Comparison of ENCODE assay signal across 20 cellular contexts in the genomic region with DNA sequence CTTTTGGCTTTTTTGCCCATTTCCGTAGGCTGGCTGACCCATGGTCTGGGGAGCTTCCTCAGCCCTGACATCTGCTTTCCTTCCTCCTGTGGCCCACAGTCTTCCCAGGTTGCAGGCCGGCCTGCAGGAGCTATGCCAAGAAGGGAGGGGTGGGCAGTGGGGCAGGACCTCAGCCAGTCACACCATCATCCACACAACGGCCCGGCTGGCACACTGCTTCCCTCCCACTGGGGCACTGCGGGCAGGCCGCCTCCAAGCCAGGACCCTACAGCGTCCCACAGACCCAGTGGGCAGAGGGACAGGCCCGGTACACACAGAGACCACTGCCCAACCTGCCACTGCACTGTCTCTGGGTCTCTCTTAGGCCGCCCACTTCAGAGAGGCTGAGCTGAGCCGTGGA. TPM values are rescaled to one million over a fixed set of nuclear protein-coding genes. Genes with fewer than 3 reads are reported as not detected.
DNase-seq lines count a peak whose midpoint lies in the region; TF ChIP-seq lines count a peak whose summit lies in the region.
"Had no signal": no experiment of that assay in that cellular context is flagged by ENCODE, and none has a peak within 500 bp of the region (broad histone marks: within the 10 kb centered on the region; RNA-seq: fewer than 3 reads in every experiment).

No MANE protein-coding gene starts in this region.

- no peak for TF ChIP-seq POLR2A in stomach (IDR thresholded peaks at IDR 0.05)

- H4K8ac ChIP-seq in mesenchymal stem cell (ENCODE audit: low read length) = no peak overlapping the region

- H3K79me1 ChIP-seq in mesenchymal stem cell (replicated peaks; ENCODE audit: low read length, poor library complexity, severe bottlenecking) = peaks cover 40% of the 10 kb centered on the region

- H3K4me1 ChIP-seq in endodermal cell (ENCODE audit: control insufficient read depth, insufficient read depth, low read length) = no peaks in the 10 kb centered on the region
- H3K4me1 ChIP-seq in mesenchymal stem cell (ENCODE audit: control insufficient read depth, insufficient read depth, low read depth, low read length) = peaks cover 67% of the 10 kb centered on the region
- H3K4me1 ChIP-seq in stomach = peaks cover 43 to 97% (median 65%) of the 10 kb centered on the region in 4 donors
- H3K4me1 ChIP-seq in BE2C = peaks cover 5% of the 10 kb centered on the region; the same call in 1 of the 2 replicates

- H3K36me3 ChIP-seq in MG63 (peaks cover 7% of the 10 kb centered on the region), endodermal cell (ENCODE audit: control insufficient read depth, insufficient read depth, low read length) (peaks cover 5% of the 10 kb centered on the region), mesenchymal stem cell (ENCODE audit: control insufficient read depth in 1 of 2, insufficient read depth in 2 of 2, low read depth in 1 of 2, low read length in 2 of 2) (peaks cover 42 to 86% of the 10 kb centered on the region in 2 experiments), stomach (peaks cover 38 to 59% (median 55%) of the 10 kb centered on the region in 4 donors), BE2C (peaks cover 39% of the 10 kb centered on the region)

- no peaks in the 10 kb centered on the region for H3K27me3 Mint-ChIP-seq in endodermal cell (ENCODE audit: insufficient read depth)
- H3K27me3 Mint-ChIP-seq: activated B cell treated with CpG ODN at 0.5 μM for 24 hours; activated naive CD8-positive, alpha-beta T cell treated with anti-CD3 and anti-CD28 coated beads, Interleukin-2, amount 50 U/mL, for 24 hours had no signal

- peaks cover 11% of the 10 kb centered on the region for H3K36me3 Mint-ChIP-seq in endodermal cell (ENCODE audit: low read depth)

- intact Hi-C loops in stomach (cut with DNase I; ENCODE audit: low total_unique reads) = no loop called here

- H4K91ac ChIP-seq in mesenchymal stem cell (ENCODE audit: low read length) = peak overlapping the region; percentile 76

- H3K27ac Mint-ChIP-seq in endodermal cell = no peak overlapping the region
- H3K27ac Mint-ChIP-seq: activated B cell treated with CpG ODN at 0.5 μM for 24 hours; activated naive CD8-positive, alpha-beta T cell treated with anti-CD3 and anti-CD28 coated beads, Interleukin-2, amount 50 U/mL, for 24 hours; activated T-helper 1 cell treated with anti-CD3 and anti-CD28 coated beads, Interleukin-12 subunit alpha, Interleukin-12 subunit beta, Interleukin-2, Interleukin-4 antibody, amounts not matched to agents 30 ng/mL and 10 ng/mL and 1 ng/mL, durations not matched to agents 14 hours and 24 hours and 36 hours; T-helper 1 cell treated with Interleukin-12 subunit alpha and Interleukin-12 subunit beta and Interleukin-4 antibody, amounts not matched to agents 30 μg/mL and 1 μg/mL, for 36 hours had no signal

- H3K9me3 ChIP-seq in MG63 = no peaks in the 10 kb centered on the region
- no peaks in the 10 kb centered on the region for H3K9me3 ChIP-seq in endodermal cell (ENCODE audit: control insufficient read depth, low read length)
- H3K9me3 ChIP-seq in mesenchymal stem cell (ENCODE audit: control insufficient read depth, low read length) = no peaks in the 10 kb centered on the region
- H3K9me3 ChIP-seq in stomach = no peaks in the 10 kb centered on the region
- H3K9me3 ChIP-seq in BE2C = no peaks in the 10 kb centered on the region

- H2BK5ac ChIP-seq in mesenchymal stem cell (ENCODE audit: low read depth, low read length, poor library complexity, severe bottlenecking) = no peak overlapping the region

- H3K27me3 ChIP-seq in MG63 (no peaks in the 10 kb centered on the region), endodermal cell (ENCODE audit: control insufficient read depth, insufficient read depth, low read length, poor library complexity, severe bottlenecking) (no peaks in the 10 kb centered on the region), mesenchymal stem cell (ENCODE audit: control insufficient read depth in 1 of 2, insufficient read depth in 1 of 2, low read length in 2 of 2) (no peaks in the 10 kb centered on the region), stomach (no peaks in the 10 kb centered on the region), BE2C (no peaks in the 10 kb centered on the region)

- peak overlapping the region; percentile 20 to 47 for H3K4ac ChIP-seq in mesenchymal stem cell (ENCODE audit: low read depth in 1 of 2, low read length in 2 of 2)

- H3K9me3 Mint-ChIP-seq in endodermal cell = no peaks in the 10 kb centered on the region
- H3K9me3 Mint-ChIP-seq: activated B cell treated with CpG ODN at 0.5 μM for 24 hours; activated naive CD8-positive, alpha-beta T cell treated with anti-CD3 and anti-CD28 coated beads, Interleukin-2, amount 50 U/mL, for 24 hours; activated T-helper 1 cell treated with anti-CD3 and anti-CD28 coated beads, Interleukin-12 subunit alpha, Interleukin-12 subunit beta, Interleukin-2, Interleukin-4 antibody, amounts not matched to agents 30 ng/mL and 10 ng/mL and 1 ng/mL, durations not matched to agents 14 hours and 24 hours and 36 hours; immature natural killer cell; neural crest cell; T-helper 1 cell treated with Interleukin-12 subunit alpha and Interleukin-12 subunit beta and Interleukin-4 antibody, amounts not matched to agents 30 μg/mL and 1 μg/mL, for 36 hours had no signal

- H3K4me3 ChIP-seq in MG63 (no peak overlapping the region), endodermal cell (ENCODE audit: low read length) (no peak overlapping the region), mesenchymal stem cell (ENCODE audit: insufficient read depth in 1 of 2, low read depth in 1 of 2, low read length in 2 of 2) (no peak overlapping the region), stomach (no peak overlapping the region), BE2C (ENCODE audit: low read depth, low read length) (no peak overlapping the region)

- H2BK15ac ChIP-seq in mesenchymal stem cell (ENCODE audit: low read depth, poor library complexity, severe bottlenecking) = no peak overlapping the region

- H3K14ac ChIP-seq in mesenchymal stem cell (ENCODE audit: low read length in 2 of 2) = peak overlapping the region in 1 of 2 experiments; percentile 73

- no peak overlapping the region for H2BK120ac ChIP-seq in mesenchymal stem cell (ENCODE audit: low read depth, low read length)

- no peaks in the 10 kb centered on the region for H3K4me1 Mint-ChIP-seq in endodermal cell
- H3K4me1 Mint-ChIP-seq: activated naive CD8-positive, alpha-beta T cell treated with anti-CD3 and anti-CD28 coated beads, Interleukin-2, amount 50 U/mL, for 24 hours; neural crest cell had no signal

- no peak overlapping the region for H2AK5ac ChIP-seq in mesenchymal stem cell (ENCODE audit: low read length, severe bottlenecking)

- peak; percentile 28 for DNase-seq in MG63
- DNase-seq in endodermal cell = no peak
- DNase-seq in mesenchymal stem cell = no peak
- no peak for DNase-seq in stomach
- DNase-seq in NCI-H226 = no peak
- DNase-seq in NCI-H345 (lab: John Stamatoyannopoulos, UW) = no peak
- no peak for DNase-seq in BE2C
- DNase-seq in GM20000 (ENCODE audit: low spot score) = no peak
- DNase-seq: activated B cell treated with CpG ODN at 0.5 μM for 24 hours; activated naive CD8-positive, alpha-beta T cell treated with anti-CD3 and anti-CD28 coated beads, Interleukin-2, amount 50 U/mL, for 24 hours; immature natural killer cell; KBM-7; mesendoderm; NCI-H1048; NCI-H526; SIG-M5 had no signal

- no peak overlapping the region for H2AFZ ChIP-seq in mesenchymal stem cell (ENCODE audit: low read depth, low read length)

- H3K4me2 ChIP-seq in mesenchymal stem cell (ENCODE audit: low read length, poor library complexity, severe bottlenecking) = no peak overlapping the region

- no peak overlapping the region for H3K4me3 Mint-ChIP-seq in endodermal cell
- H3K4me3 Mint-ChIP-seq: activated B cell treated with CpG ODN at 0.5 μM for 24 hours; activated naive CD8-positive, alpha-beta T cell treated with anti-CD3 and anti-CD28 coated beads, Interleukin-2, amount 50 U/mL, for 24 hours; activated T-helper 1 cell treated with anti-CD3 and anti-CD28 coated beads, Interleukin-12 subunit alpha, Interleukin-12 subunit beta, Interleukin-2, Interleukin-4 antibody, amounts not matched to agents 30 ng/mL and 10 ng/mL and 1 ng/mL, durations not matched to agents 14 hours and 24 hours and 36 hours; immature natural killer cell; neural crest cell; T-helper 1 cell treated with Interleukin-12 subunit alpha and Interleukin-12 subunit beta and Interleukin-4 antibody, amounts not matched to agents 30 μg/mL and 1 μg/mL, for 36 hours had no signal

- H3K27ac ChIP-seq in endodermal cell (ENCODE audit: low read depth, low read length) (peak overlapping the region; percentile 89), mesenchymal stem cell (ENCODE audit: low read length, poor library complexity, severe bottlenecking) (no peak overlapping the region), stomach (peak overlapping the region in 3 of 5 donors; percentile 59 to 81 (median 70))
- H3K27ac ChIP-seq: HL-60 had no signal

- TF ChIP-seq EP300 in stomach (IDR thresholded peaks at IDR 0.05) = no peak

- peak overlapping the region in 1 of 2 experiments; percentile 34 for H3K23ac ChIP-seq in mesenchymal stem cell (ENCODE audit: low read length in 2 of 2)

- H2BK12ac ChIP-seq in mesenchymal stem cell (ENCODE audit: low read length in 2 of 2) = peak overlapping the region; percentile 7 to 82

- whole genome bisulfite sequencing in endodermal cell (ENCODE audit: insufficient coverage in 1 of 2, insufficient read length in 1 of 2), 2 experiments = 90 to 100% methylated on average over 4 to 10 of the region's 10 CpGs
- 92% methylated on average over 10 of the region's 10 CpGs for WGBS in mesenchymal stem cell
- WGBS in stomach, 5 donors = 70 to 78% (median 75%) methylated on average over 8 to 10 of the region's 10 CpGs

- peak overlapping the region; percentile 56 to 88 for H3K18ac ChIP-seq in mesenchymal stem cell (ENCODE audit: low read depth in 1 of 2, low read length in 2 of 2)

- TF ChIP-seq CTCF in endodermal cell (conservative IDR thresholded peaks at IDR 0.05) = no peak
- TF ChIP-seq CTCF in stomach (IDR thresholded peaks at IDR 0.05) = no peak
- TF ChIP-seq CTCF in BE2C (IDR thresholded peaks at IDR 0.05; ENCODE audit: low read depth, low read length) = no peak
- TF ChIP-seq CTCF in GM20000 (IDR thresholded peaks at IDR 0.05; ENCODE audit: extremely low read depth, missing control alignments) = no peak

- no peak overlapping the region for H3K9ac ChIP-seq in endodermal cell (ENCODE audit: extremely low read depth, low read length, poor library complexity, severe bottlenecking)
- no peak overlapping the region for H3K9ac ChIP-seq in mesenchymal stem cell (ENCODE audit: low read length)

RNA-seq across cellular contexts. Expression of a gene that starts 38.0 kb away (rescaled TPM):
- total RNA-seq in MG63 (2014; rRNA removed; shearing (Covaris generic); ENCODE audit: low replicate concordance) = 114 and 178 TPM in 2 replicates
- 100 to 1,000 TPM; 181 to 189 TPM for total RNA-seq in endodermal cell
- 145 TPM for polyA plus RNA-seq in endodermal cell (2013, experiment 1 of 2)
- polyA plus RNA-seq in endodermal cell (2013, experiment 2 of 2) = 147 TPM
- polyA plus RNA-seq in mesenchymal stem cell (2013, experiment 1 of 2) = 96.7 TPM
- polyA plus RNA-seq in mesenchymal stem cell (2013, experiment 2 of 2) = 92.8 TPM
- 100 to 1,000 TPM in 3 of 5 donors, 10 to 100 TPM in 2; 85.0 to 415 (median 227) TPM for total RNA-seq in stomach
- 10 to 100 TPM; 72.7 to 90.4 (median 83.5) TPM for polyA plus RNA-seq in stomach
- 352 TPM for polyA plus RNA-seq in BE2C (2012; ENCODE audit: insufficient read depth, insufficient read length, low read depth)

RNA-seq across cellular contexts. Expression of a gene that starts 38.6 kb away (rescaled TPM):
- 26.0 and 43.1 TPM in 2 replicates for total RNA-seq in MG63 (2014; rRNA removed; shearing (Covaris generic); ENCODE audit: low replicate concordance)
- total RNA-seq in endodermal cell (1 to 10 TPM; 1.4 to 2.6 TPM), stomach (100 to 1,000 TPM in 1 of 5 donors, 10 to 100 TPM in 4; 12.8 to 224 (median 63.9) TPM)
- polyA plus RNA-seq in endodermal cell (2013, experiment 1 of 2) = 8.4 TPM
- 5.3 TPM for polyA plus RNA-seq in endodermal cell (2013, experiment 2 of 2)
- 3,023 TPM for polyA plus RNA-seq in mesenchymal stem cell (2013, experiment 1 of 2)
- 3,062 TPM for polyA plus RNA-seq in mesenchymal stem cell (2013, experiment 2 of 2)
- polyA plus RNA-seq in stomach = 10 to 100 TPM; 20.1 to 54.6 (median 40.6) TPM
- not detected for polyA plus RNA-seq in BE2C (2012; ENCODE audit: insufficient read depth, insufficient read length, low read depth)
